23 cellular contexts compared by ENCODE assay signal in genomic region chr15:100083572-100083971, GRCh38.
DNase-seq lines count a peak whose midpoint lies in the region; ATAC-seq and TF ChIP-seq lines count a peak whose summit lies in the region.
"Had no signal": no experiment of that assay in that cellular context is flagged by ENCODE, and none has a peak within 500 bp of the region (broad histone marks: within the 10 kb centered on the region; RNA-seq: fewer than 3 reads in every experiment).

No MANE protein-coding gene starts in this region.

- peaks cover 0 to 7% (median 0%) of the 10 kb centered on the region in 4 donors for H3K4me1 ChIP-seq in esophagus muscularis mucosa
- H3K4me1 ChIP-seq in lung (ENCODE audit: control insufficient read depth in 2 of 2, insufficient read depth in 2 of 2, low read length in 2 of 2): peaks cover 0 to 2% of the 10 kb centered on the region in 2 donors
- peaks cover 9% of the 10 kb centered on the region for H3K4me1 ChIP-seq in smooth muscle cell (ENCODE audit: low read depth)
- H3K4me1 ChIP-seq in PC-3 (ENCODE audit: insufficient read depth, low read length): peaks cover 12% of the 10 kb centered on the region
- H3K4me1 ChIP-seq: HAP-1, upper lobe of left lung had no signal

- peak overlapping the region; percentile 24 for H3K4me2 ChIP-seq in smooth muscle cell
- no peak overlapping the region for H3K4me2 ChIP-seq in PC-3 (ENCODE audit: low read length)
- H3K4me2 ChIP-seq: hepatocyte had no signal

- H3F3A ChIP-seq in smooth muscle cell (ENCODE audit: low read depth): no peaks in the 10 kb centered on the region
- peaks cover 6% of the 10 kb centered on the region for H3F3A ChIP-seq in PC-3 (ENCODE audit: low read length, unreplicated experiment)

- H3K27me3 ChIP-seq in esophagus muscularis mucosa: no peaks in the 10 kb centered on the region
- H3K27me3 ChIP-seq in lung (ENCODE audit: control insufficient read depth, insufficient read depth): no peaks in the 10 kb centered on the region
- H3K27me3 ChIP-seq in smooth muscle cell (ENCODE audit: low read depth): no peaks in the 10 kb centered on the region
- H3K27me3 ChIP-seq in PC-3 (ENCODE audit: low read length): no peaks in the 10 kb centered on the region
- H3K27me3 ChIP-seq: hepatocyte, upper lobe of left lung had no signal

- no peak for ATAC-seq in lung (ENCODE audit: insufficient read depth, low FRiP score)
- ATAC-seq in PC-3: no peak
- ATAC-seq: stimulated activated naive CD8-positive, alpha-beta T cell treated with anti-CD3 and anti-CD28 coated beads, Interleukin-15, amount 100 ng/mL, for 72 hours had no signal

- peak; percentile 32 for DNase-seq in LHCN-M2 (ENCODE audit: low read depth)
- DNase-seq in esophagus muscularis mucosa (ENCODE audit: extremely low spot score): peak; percentile 74
- DNase-seq in lung (ENCODE audit: low spot score): peak; percentile 21
- DNase-seq in smooth muscle cell (lab: John Stamatoyannopoulos, UW; ENCODE audit: unreplicated experiment): no peak
- no peak for DNase-seq in occipital lobe (lab: John Stamatoyannopoulos, UW)
- DNase-seq in PC-3: no peak
- DNase-seq in NCI-H526 treated with DMSO at 0.1 percent for 48 hours (lab: John Stamatoyannopoulos, UW): no peak
- DNase-seq in Kasumi-1 (lab: John Stamatoyannopoulos, UW): no peak
- DNase-seq: activated CD4-positive, alpha-beta memory T cell treated with anti-CD3 and anti-CD28 coated beads, Interleukin-2, amount 10 ng/mL, durations not matched to agents 7 days and 5 days; activated CD4-positive, CD25-positive, alpha-beta regulatory T cell; activated gamma-delta T cell; activated T-cell treated with anti-CD3 and anti-CD28 coated beads for 4 hours; immature natural killer cell; NCI-H1436; NCI-H510A treated with DMSO at 0.1 percent for 48 hours; RPMI8226; stimulated activated naive CD8-positive, alpha-beta T cell treated with anti-CD3 and anti-CD28 coated beads, Interleukin-15, amount 100 ng/mL, for 72 hours; T1000; upper lobe of left lung had no signal

- H2AFZ ChIP-seq in smooth muscle cell (ENCODE audit: low read depth) (no peak overlapping the region), PC-3 (ENCODE audit: low read length) (no peak overlapping the region)
- H2AFZ ChIP-seq: hepatocyte had no signal

- peak overlapping the region; percentile 28 for H3K9ac ChIP-seq in smooth muscle cell (ENCODE audit: low read depth)
- H3K9ac ChIP-seq in PC-3 (ENCODE audit: low read length): no peak overlapping the region

- H3K9me3 ChIP-seq in esophagus muscularis mucosa (no peaks in the 10 kb centered on the region), lung (ENCODE audit: control insufficient read depth in 2 of 2, insufficient read depth in 1 of 2, low read length in 1 of 2) (peaks cover 0 to 4% of the 10 kb centered on the region in 2 donors), smooth muscle cell (replicated peaks; ENCODE audit: low read depth) (no peaks in the 10 kb centered on the region), PC-3 (ENCODE audit: low read length) (no peaks in the 10 kb centered on the region)
- H3K9me3 ChIP-seq: HAP-1, upper lobe of left lung had no signal

- no peak for TF ChIP-seq EP300 in esophagus muscularis mucosa (IDR thresholded peaks at IDR 0.05)

- H4K20me1 ChIP-seq in smooth muscle cell (ENCODE audit: low read depth) (no peaks in the 10 kb centered on the region), PC-3 (ENCODE audit: low read length) (no peaks in the 10 kb centered on the region)

- TF ChIP-seq POLR2A in esophagus muscularis mucosa (IDR thresholded peaks at IDR 0.05; ENCODE audit: low read depth): no peak

- intact Hi-C loops in esophagus muscularis mucosa (cut with DNase I): no loop called here
- intact Hi-C loops in PC-3 (cut with micrococcal nuclease): no loop called here

- no peak for TF ChIP-seq CTCF in esophagus muscularis mucosa (IDR thresholded peaks at IDR 0.05)
- no peak for TF ChIP-seq CTCF in lung (IDR thresholded peaks at IDR 0.05; ENCODE audit: control extremely low read depth, extremely low read depth)
- no peak for TF ChIP-seq CTCF in smooth muscle cell (IDR thresholded peaks at IDR 0.05; ENCODE audit: borderline replicate concordance, insufficient read depth, poor library complexity, severe bottlenecking)
- no peak for TF ChIP-seq CTCF in PC-3 (conservative IDR thresholded peaks at IDR 0.05; ENCODE audit: low read depth, low read length)

- H3K36me3 ChIP-seq in esophagus muscularis mucosa (no peaks in the 10 kb centered on the region), lung (ENCODE audit: control insufficient read depth in 2 of 2, insufficient read depth in 2 of 2, low read length in 2 of 2) (no peaks in the 10 kb centered on the region), smooth muscle cell (ENCODE audit: low read depth) (no peaks in the 10 kb centered on the region), PC-3 (ENCODE audit: low read depth, low read length) (no peaks in the 10 kb centered on the region)
- H3K36me3 ChIP-seq: HAP-1, upper lobe of left lung had no signal

- H3K4me3 ChIP-seq in esophagus muscularis mucosa (no peak overlapping the region), lung (no peak overlapping the region), smooth muscle cell (no peak overlapping the region), PC-3 (ENCODE audit: low read length) (no peak overlapping the region)
- H3K4me3 ChIP-seq: HAP-1, hepatocyte, upper lobe of left lung had no signal

- H3K9me2 ChIP-seq in PC-3 (replicated peaks; ENCODE audit: low read length): no peaks in the 10 kb centered on the region

- 92% methylated on average over 2 of the region's 2 CpGs for WGBS in esophagus muscularis mucosa
- WGBS in lung, 2 donors: 83 to 94% methylated on average over 2 of the region's 2 CpGs
- 100% methylated on average over 2 of the region's 2 CpGs for WGBS in smooth muscle cell (ENCODE audit: low lambda C conversion rate)

- POLR2A ChIA-PET in PC-3 (lab: Charles Lee; ENCODE audit: unreplicated experiment): no interaction called here

- no TSS peak for BruUV-seq in PC-3 (replicated peaks; lab: Mats Ljungman, UMichigan)

- CTCF ChIA-PET in PC-3 (lab: Charles Lee): no interaction called here

- H3K79me2 ChIP-seq in smooth muscle cell (ENCODE audit: low read depth): no peaks in the 10 kb centered on the region
- H3K79me2 ChIP-seq in PC-3 (ENCODE audit: low read length): no peaks in the 10 kb centered on the region
- H3K79me2 ChIP-seq: hepatocyte had no signal

- no peak overlapping the region for H3K27ac ChIP-seq in esophagus muscularis mucosa (replicated peaks in 1 of 4)
- no peak overlapping the region for H3K27ac ChIP-seq in lung (ENCODE audit: low read depth in 1 of 2, low read length in 1 of 2)
- peak overlapping the region; percentile 42 for H3K27ac ChIP-seq in smooth muscle cell (ENCODE audit: low read depth)
- H3K27ac ChIP-seq in PC-3 (ENCODE audit: low read length): no peak overlapping the region
- H3K27ac ChIP-seq: C4-2B, hepatocyte, HL-60 had no signal

Comparison
In these comparisons a context has a peak if more than half of its experiments do, and no peak if none do; other contexts are left out.
1. DNase-seq: peak in LHCN-M2 (single experiment), esophagus muscularis mucosa (single experiment) and lung (single experiment); none in smooth muscle cell (single experiment), occipital lobe (single experiment), PC-3 (single experiment), NCI-H526 treated with DMSO at 0.1 percent for 48 hours (single experiment) and Kasumi-1 (0 of 2).